ENCODE assay signal across 10 cellular contexts in genomic region chr10:93074597-93075368, GRCh38. TPM values are rescaled to one million over a fixed set of nuclear protein-coding genes. Genes with fewer than 3 reads are reported as not detected.
DNase-seq lines count a peak whose midpoint lies in the region; ATAC-seq and TF ChIP-seq lines count a peak whose summit lies in the region.
"Had no signal": no experiment of that assay in that cellular context is flagged by ENCODE, and none has a peak within 500 bp of the region (broad histone marks: within the 10 kb centered on the region; RNA-seq: fewer than 3 reads in every experiment).

No MANE protein-coding gene starts in this region.

- H3K27ac ChIP-seq in KMS-11 (no peak overlapping the region), stomach (no peak overlapping the region)
- H3K27ac ChIP-seq: Peyer's patch had no signal

- H3K27me3 ChIP-seq in KMS-11 (ENCODE audit: insufficient read depth, low read depth) = peaks cover 4% of the 10 kb centered on the region; the same call in 1 of the 2 replicates
- H3K27me3 ChIP-seq in stomach = peaks cover 24 to 96% (median 67%) of the 10 kb centered on the region in 3 donors

- H3K9me3 ChIP-seq in stomach = no peaks in the 10 kb centered on the region
- H3K9me3 ChIP-seq: Peyer's patch had no signal

- H3K36me3 Mint-ChIP-seq in Calu3 (ENCODE audit: insufficient read depth, unreplicated experiment) (peaks cover 31% of the 10 kb centered on the region), nephron progenitor cell (ENCODE audit: low read depth) (no peaks in the 10 kb centered on the region)
- peaks cover 3% of the 10 kb centered on the region for H3K36me3 Mint-ChIP-seq in central memory CD8-positive, alpha-beta T cell (ENCODE audit: insufficient read depth)

- no peak overlapping the region for H3K9ac ChIP-seq in KMS-11

- H3K79me2 ChIP-seq in KMS-11 (ENCODE audit: insufficient read depth, low read depth) = no peaks in the 10 kb centered on the region

- peaks cover under 1% of the 10 kb centered on the region for H3K4me1 Mint-ChIP-seq in Calu3 (ENCODE audit: low read depth, unreplicated experiment)
- H3K4me1 Mint-ChIP-seq in central memory CD8-positive, alpha-beta T cell = peaks cover 8% of the 10 kb centered on the region
- H3K4me1 Mint-ChIP-seq in nephron progenitor cell = peaks cover 73% of the 10 kb centered on the region

- intact Hi-C loops in Calu3 (cut with micrococcal nuclease; ENCODE audit: unreplicated experiment) (no loop called here), stomach (cut with DNase I; ENCODE audit: low total_unique reads) (loop anchor here (10.0 kb wide), 1 partner anchor 220 kb away; no protein-coding TSS in a partner anchor)

- H3K4me3 ChIP-seq in KMS-11 (IDR thresholded peaks at IDR 0.05; ENCODE audit: insufficient read depth, low read depth, low read length) = no peak overlapping the region
- H3K4me3 ChIP-seq in stomach = peak overlapping the region in 2 of 4 donors; percentile 40 to 60

- no peak for TF ChIP-seq EP300 in stomach (IDR thresholded peaks at IDR 0.05)

- ATAC-seq in central memory CD8-positive, alpha-beta T cell (replicated peaks; ENCODE audit: extremely low read depth, poor library complexity, severe bottlenecking) = no peak
- no peak for ATAC-seq in GM21390 (IDR thresholded peaks at IDR 0.05; ENCODE audit: unreplicated experiment)

- H3K9me3 Mint-ChIP-seq in Calu3 (ENCODE audit: low read depth, unreplicated experiment) (no peaks in the 10 kb centered on the region), nephron progenitor cell (no peaks in the 10 kb centered on the region)
- no peaks in the 10 kb centered on the region for H3K9me3 Mint-ChIP-seq in central memory CD8-positive, alpha-beta T cell

- H3K27me3 Mint-ChIP-seq in Calu3 (ENCODE audit: unreplicated experiment) (peaks cover 10% of the 10 kb centered on the region), nephron progenitor cell (ENCODE audit: low read depth, poor library complexity) (peaks cover 83% of the 10 kb centered on the region)
- H3K27me3 Mint-ChIP-seq in central memory CD8-positive, alpha-beta T cell = peaks cover 78% of the 10 kb centered on the region

- BruUV-seq in Calu3 (replicated peaks; lab: Mats Ljungman, UMichigan) = no TSS peak

- no peak overlapping the region for H3K27ac Mint-ChIP-seq in Calu3 (ENCODE audit: unreplicated experiment)
- H3K27ac Mint-ChIP-seq in central memory CD8-positive, alpha-beta T cell (ENCODE audit: low read depth) = no peak overlapping the region
- H3K27ac Mint-ChIP-seq in nephron progenitor cell = no peak overlapping the region

- peak overlapping the region; percentile 86 for H3K4me2 ChIP-seq in KMS-11

- TF ChIP-seq CTCF in Calu3 (IDR thresholded peaks at IDR 0.05; ENCODE audit: unreplicated experiment) (no peak), KMS-11 (conservative IDR thresholded peaks at IDR 0.05; ENCODE audit: low read depth, low read length) (no peak), nephron progenitor cell (IDR thresholded peaks at IDR 0.05) (no peak), stomach (IDR thresholded peaks at IDR 0.05) (no peak)

- WGBS in stomach, 5 donors = 0 to 9% (median 2%) methylated on average over 2 to 67 of the region's 67 CpGs

- TF ChIP-seq POLR2A in stomach (IDR thresholded peaks at IDR 0.05) = no peak

- DNase-seq in Calu3 (no peak), nephron progenitor cell (peak; percentile 56), amygdala (lab: John Stamatoyannopoulos, UW) (no peak), stomach (no peak), GDM1 (lab: John Stamatoyannopoulos, UW) (no peak)
- no peak for DNase-seq in central memory CD8-positive, alpha-beta T cell (ENCODE audit: low spot score in 2 of 2)
- DNase-seq: GF-D8, Peyer's patch had no signal

- no peaks in the 10 kb centered on the region for H3K36me3 ChIP-seq in KMS-11 (ENCODE audit: insufficient read depth)
- H3K36me3 ChIP-seq in stomach = no peaks in the 10 kb centered on the region
- H3K36me3 ChIP-seq: Peyer's patch had no signal

- H2AFZ ChIP-seq in KMS-11 (ENCODE audit: low read depth) = peak overlapping the region; percentile 71; the same call in 1 of the 2 replicates

- H3K4me3 Mint-ChIP-seq in Calu3 (ENCODE audit: low read depth, unreplicated experiment) = peak overlapping the region; percentile 81
- peak overlapping the region; percentile 66 for H3K4me3 Mint-ChIP-seq in central memory CD8-positive, alpha-beta T cell
- H3K4me3 Mint-ChIP-seq in nephron progenitor cell = peak overlapping the region; percentile 90

- H3K4me1 ChIP-seq in KMS-11 (ENCODE audit: low read depth, poor library complexity, severe bottlenecking) (peaks cover 72% of the 10 kb centered on the region), stomach (peaks cover 39 to 43% (median 41%) of the 10 kb centered on the region in 4 donors)

- CTCF ChIA-PET in Calu3 (lab: Charles Lee) = no interaction called here

- H4K20me1 ChIP-seq in KMS-11 (ENCODE audit: insufficient read depth) = no peaks in the 10 kb centered on the region

RNA-seq across cellular contexts. Expression of gene CYP26A1, which starts 1.1 kb away (rescaled TPM):
- 0.98 and 2.1 TPM in 2 replicates for total RNA-seq in Calu3 (2022)
- not detected for total RNA-seq in stomach
- under 1 TPM in 1 of 3 donors, not detected in 2; 0.15 TPM for polyA plus RNA-seq in stomach
- total RNA-seq: Peyer's patch had no signal

RNA-seq across cellular contexts. Expression of gene CYP26C1, which starts 14.2 kb away (rescaled TPM):
- total RNA-seq in Calu3 (2022) = 0.39 and 0.45 TPM in 2 replicates
- 1 to 10 TPM in 1 of 5 donors, not detected in 4; 7.0 TPM for total RNA-seq in stomach
- not detected for polyA plus RNA-seq in stomach
- total RNA-seq: Peyer's patch had no signal
